In the genomic region with DNA sequence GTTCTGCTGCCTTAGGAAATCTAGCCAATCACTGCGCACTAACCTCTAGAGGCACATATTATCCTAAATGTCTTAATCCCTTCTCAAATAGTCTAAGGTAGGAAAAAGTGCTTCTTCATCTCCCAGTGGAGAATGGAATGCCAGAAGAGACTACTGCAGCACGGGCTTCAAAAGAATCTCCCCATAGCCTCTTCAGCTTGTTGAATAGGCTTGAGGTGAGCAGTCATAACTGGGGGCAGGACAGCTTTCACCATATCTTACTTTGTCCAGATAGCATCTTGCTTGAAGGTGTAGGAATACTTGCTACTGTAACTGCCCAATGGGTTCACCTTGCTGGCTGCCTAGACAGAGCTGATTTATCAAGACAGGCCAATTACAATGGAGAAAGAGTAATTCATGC, we compare ENCODE assay signal across 28 cellular contexts.
"Had no signal": no experiment of that assay in that cellular context is flagged by ENCODE, and none has a peak within 500 bp of the region (broad histone marks: within the 10 kb centered on the region; RNA-seq: fewer than 3 reads in every experiment).

No MANE protein-coding gene starts in this region.

- H3K4me3 Mint-ChIP-seq: natural killer cell; nephron; neural progenitor cell; stimulated activated memory B cell treated with anti-CD40 and anti-IgM and Interleukin-4, amounts not matched to agents 10 μg/mL and 1 μg/mL and 100 μg/mL, for 72 hours; stimulated activated naive CD8-positive, alpha-beta T cell treated with anti-CD3 and anti-CD28 coated beads, Interleukin-15, amount 100 ng/mL, for 72 hours; type B pancreatic cell had no signal

- ATAC-seq: natural killer cell; psoas muscle; right cardiac atrium; right lobe of liver; stimulated activated memory B cell treated with anti-CD40 and anti-IgM and Interleukin-4, amounts not matched to agents 10 μg/mL and 1 μg/mL and 100 μg/mL, for 72 hours; stimulated activated naive CD8-positive, alpha-beta T cell treated with anti-CD3 and anti-CD28 coated beads, Interleukin-15, amount 100 ng/mL, for 72 hours; stimulated activated naive CD8-positive, alpha-beta T cell treated with anti-CD3 and anti-CD28 coated beads, Interleukin-15, Interleukin-2, amounts not matched to agents 100 U/mL and 50 U/mL, for 24 hours; upper lobe of right lung had no signal

- H3K36me3 ChIP-seq: neural progenitor cell, ovary, right lobe of liver, sigmoid colon, suprapubic skin, tibial artery, transverse colon, upper lobe of right lung, vagina had no signal

- H3K9me3 ChIP-seq: ovary, psoas muscle, right lobe of liver, sigmoid colon, suprapubic skin, testis, tibial artery, transverse colon, upper lobe of right lung, vagina had no signal

- H3K4me1 ChIP-seq: psoas muscle, right lobe of liver, sigmoid colon, suprapubic skin, testis, tibial artery, transverse colon, upper lobe of right lung, vagina had no signal

- H3K27me3 Mint-ChIP-seq: progenitor cell of endocrine pancreas; stimulated activated memory B cell treated with anti-CD40 and anti-IgM and Interleukin-4, amounts not matched to agents 10 μg/mL and 1 μg/mL and 100 μg/mL, for 72 hours; stimulated activated naive CD8-positive, alpha-beta T cell treated with anti-CD3 and anti-CD28 coated beads, Interleukin-15, amount 100 ng/mL, for 72 hours; type B pancreatic cell had no signal

- H3K27ac Mint-ChIP-seq: natural killer cell; nephron; neural progenitor cell; progenitor cell of endocrine pancreas; stimulated activated memory B cell treated with anti-CD40 and anti-IgM and Interleukin-4, amounts not matched to agents 10 μg/mL and 1 μg/mL and 100 μg/mL, for 72 hours; stimulated activated naive CD8-positive, alpha-beta T cell treated with anti-CD3 and anti-CD28 coated beads, Interleukin-15, amount 100 ng/mL, for 72 hours; type B pancreatic cell had no signal

- H3K4me3 ChIP-seq: neural progenitor cell, ovary, psoas muscle, right lobe of liver, sigmoid colon, suprapubic skin, testis, tibial artery, transverse colon, upper lobe of right lung, vagina had no signal

- H3K9me3 Mint-ChIP-seq: nephron; neural progenitor cell; stimulated activated memory B cell treated with anti-CD40 and anti-IgM and Interleukin-4, amounts not matched to agents 10 μg/mL and 1 μg/mL and 100 μg/mL, for 72 hours; stimulated activated naive CD8-positive, alpha-beta T cell treated with anti-CD3 and anti-CD28 coated beads, Interleukin-15, amount 100 ng/mL, for 72 hours had no signal

- H3K27me3 ChIP-seq: neural progenitor cell, ovary, right lobe of liver, sigmoid colon, suprapubic skin, testis, tibial artery, transverse colon, upper lobe of right lung, vagina had no signal

- H3K4me1 Mint-ChIP-seq: natural killer cell; nephron; neural progenitor cell; stimulated activated memory B cell treated with anti-CD40 and anti-IgM and Interleukin-4, amounts not matched to agents 10 μg/mL and 1 μg/mL and 100 μg/mL, for 72 hours; stimulated activated naive CD8-positive, alpha-beta T cell treated with anti-CD3 and anti-CD28 coated beads, Interleukin-15, amount 100 ng/mL, for 72 hours had no signal

- H3K36me3 Mint-ChIP-seq: natural killer cell; neural progenitor cell; stimulated activated memory B cell treated with anti-CD40 and anti-IgM and Interleukin-4, amounts not matched to agents 10 μg/mL and 1 μg/mL and 100 μg/mL, for 72 hours; type B pancreatic cell had no signal

- DNase-seq: natural killer cell; occipital lobe; ovary; posterior cingulate gyrus; psoas muscle; right cardiac atrium; right lobe of liver; sigmoid colon; small intestine; stimulated activated CD4-positive, alpha-beta T cell treated with anti-CD3 and anti-CD28 coated beads, Interleukin-1b, Interleukin-23, amount 100 ng/mL, for 48 hours; stimulated activated CD4-positive, alpha-beta T cell treated with anti-CD3 and anti-CD28 coated beads, Interleukin-4, amount 100 ng/mL, for 1 hour; stimulated activated CD4-positive, alpha-beta T cell treated with anti-CD3 and anti-CD28 coated beads, Interleukin-4, amount 100 ng/mL, for 4 hours; stimulated activated CD8-positive, alpha-beta memory T cell treated with anti-CD3 and anti-CD28 coated beads, Interleukin-4, amount 100 ng/mL, for 48 hours; stimulated activated naive CD4-positive, alpha-beta T cell; stimulated activated naive CD8-positive, alpha-beta T cell treated with anti-CD3 and anti-CD28 coated beads, Interleukin-15, amount 100 ng/mL, for 72 hours; stimulated activated naive CD8-positive, alpha-beta T cell treated with anti-CD3 and anti-CD28 coated beads, Interleukin-15, Interleukin-2, amounts not matched to agents 100 U/mL and 50 U/mL, for 24 hours; substantia nigra; testis; tibial artery; transverse colon; upper lobe of right lung had no signal
